In genomic region chr20:48751871-48752270, GRCh38 we compare ENCODE assay signal across 12 cellular contexts.
DNase-seq lines count a peak whose midpoint lies in the region; ATAC-seq, FAIRE-seq and TF ChIP-seq lines count a peak whose summit lies in the region.
"Had no signal": no experiment of that assay in that cellular context is flagged by ENCODE, and none has a peak within 500 bp of the region (broad histone marks: within the 10 kb centered on the region; RNA-seq: fewer than 3 reads in every experiment).

No MANE protein-coding gene starts in this region.

- no peak for TF ChIP-seq CTCF in liver (IDR thresholded peaks at IDR 0.05; ENCODE audit: low read depth, low read length, missing input control)
- TF ChIP-seq CTCF in HepG2 (CRISPR knock-in tag; IDR thresholded peaks at IDR 0.05) = no peak
- no peak for TF ChIP-seq CTCF in activated B cell treated with CpG ODN at 0.5 μM for 24 hours (IDR thresholded peaks at IDR 0.05)
- TF ChIP-seq CTCF in upper lobe of right lung (IDR thresholded peaks at IDR 0.05) = no peak

- ATAC-seq in HepG2 (no peak), activated B cell treated with CpG ODN at 0.5 μM for 24 hours (ENCODE audit: low read depth) (peak; percentile 74), upper lobe of right lung (no peak)

- peaks cover 0 to 2% (median 0%) of the 10 kb centered on the region in 4 donors for H3K36me3 ChIP-seq in liver (ENCODE audit: control insufficient read depth in 4 of 4, insufficient read depth in 3 of 4, low read depth in 1 of 4, low read length in 3 of 4)
- H3K36me3 ChIP-seq in HepG2 (replicated peaks in 1 of 2; ENCODE audit: control insufficient read depth in 1 of 2, insufficient read depth in 2 of 2, low read length in 2 of 2) = no peaks in the 10 kb centered on the region
- no peaks in the 10 kb centered on the region for H3K36me3 ChIP-seq in upper lobe of right lung

- peaks cover 0 to 4% (median 3%) of the 10 kb centered on the region in 4 donors for H3K9me3 ChIP-seq in liver (ENCODE audit: control insufficient read depth in 4 of 4, low read length in 3 of 4)
- H3K9me3 ChIP-seq in HepG2 (ENCODE audit: low read length) = no peaks in the 10 kb centered on the region
- H3K9me3 ChIP-seq in upper lobe of right lung = no peaks in the 10 kb centered on the region

- CTCF ChIA-PET in HepG2 (lab: Yijun Ruan, JAX; ENCODE audit: low intra/inter-chr PET ratio, low total read pairs) = no interaction called here
- CTCF ChIA-PET in activated B cell treated with CpG ODN at 0.5 μM for 24 hours (lab: Charles Lee) = interaction anchor here (0.6 to 1.0 kb wide), 2 partner anchors 30 to 58 kb away, joined by 3 read pairs; no protein-coding TSS in a partner anchor

- no peaks in the 10 kb centered on the region for H3K4me1 ChIP-seq in liver (ENCODE audit: control insufficient read depth in 4 of 4, insufficient read depth in 4 of 4, low read length in 3 of 4)
- H3K4me1 ChIP-seq in HepG2 (ENCODE audit: insufficient read depth, low read length) = peaks cover 4% of the 10 kb centered on the region
- peaks cover 23% of the 10 kb centered on the region for H3K4me1 ChIP-seq in upper lobe of right lung

- no TSS peak for BruUV-seq in HepG2 (replicated peaks; lab: Mats Ljungman, UMichigan)

- no peak for FAIRE-seq in HepG2 (lab: Jason Lieb, UNC)
- FAIRE-seq: H54 had no signal

- H3K4me3 ChIP-seq in liver (ENCODE audit: low read depth in 1 of 3, low read length in 3 of 3) (no peak overlapping the region), HepG2 (replicated peaks in 1 of 3; ENCODE audit: insufficient read depth in 1 of 3, low read depth in 2 of 3, low read length in 3 of 3) (no peak overlapping the region), upper lobe of right lung (no peak overlapping the region)

- H3K27me3 ChIP-seq in liver (ENCODE audit: control insufficient read depth in 4 of 4, insufficient read depth in 4 of 4, low read length in 3 of 4) = no peaks in the 10 kb centered on the region
- peaks cover 5 to 39% of the 10 kb centered on the region in 2 experiments; a peak in 3 of 5 replicates for H3K27me3 ChIP-seq in HepG2 (ENCODE audit: control insufficient read depth in 1 of 2, insufficient read depth in 2 of 2, low read length in 2 of 2)
- H3K27me3 ChIP-seq in upper lobe of right lung = no peaks in the 10 kb centered on the region

- H3K4me1 Mint-ChIP-seq in activated B cell treated with CpG ODN at 0.5 μM for 24 hours = peaks cover 91% of the 10 kb centered on the region
- peaks cover 2 to 97% of the 10 kb centered on the region in 2 donors for H3K4me1 Mint-ChIP-seq in immature natural killer cell

- TF ChIP-seq POLR2A in HepG2 (IDR thresholded peaks at IDR 0.05; ENCODE audit: insufficient read depth in 1 of 2, low read depth in 2 of 2, low read length in 2 of 2) = no peak

- H3K9me3 Mint-ChIP-seq in activated B cell treated with CpG ODN at 0.5 μM for 24 hours = peaks cover 6% of the 10 kb centered on the region
- H3K9me3 Mint-ChIP-seq in immature natural killer cell = no peaks in the 10 kb centered on the region

- TF ChIP-seq EP300 in HepG2 (IDR thresholded peaks at IDR 0.05; ENCODE audit: low read depth in 2 of 2, low read length in 2 of 2) (no peak), HepG2 (CRISPR knock-in tag; IDR thresholded peaks at IDR 0.05; ENCODE audit: borderline replicate concordance) (no peak)

- POLR2A ChIA-PET in HepG2 (lab: Yijun Ruan, JAX) = no interaction called here
- POLR2A ChIA-PET in activated B cell treated with CpG ODN at 0.5 μM for 24 hours (lab: Charles Lee) = interaction anchor here (1.2 to 2.6 kb wide), 8 partner anchors 9 to 66 kb away, joined by 3 to 12 read pairs (median 4); no protein-coding TSS in a partner anchor

- H3K9ac ChIP-seq in liver (ENCODE audit: low read depth in 1 of 2, low read length in 2 of 2) (no peak overlapping the region), HepG2 (ENCODE audit: insufficient read depth, low read depth, low read length) (no peak overlapping the region)

- H3K4me2 ChIP-seq in HepG2 (ENCODE audit: low read depth, low read length) = no peak overlapping the region

- no peak for TF ChIP-seq RAD21 in liver (IDR thresholded peaks at IDR 0.05)
- no peak for TF ChIP-seq RAD21 in HepG2 (CRISPR knock-in tag; IDR thresholded peaks at IDR 0.05)

- in situ Hi-C loops in HepG2 (cut with HindIII; ENCODE audit: extremely low pct_ligation_motif_present, low pct_unique_long_range_greater_than_20kb) = no loop called here

- 71% methylated on average over 4 of the region's 4 CpGs for WGBS in liver
- 10% methylated on average over 4 of the region's 4 CpGs for WGBS in HepG2 (ENCODE audit: low lambda C conversion rate)

- H3K27ac ChIP-seq in liver (ENCODE audit: low read depth in 1 of 2, low read length in 2 of 2) (peak overlapping the region; percentile 1 to 62), HepG2 (ENCODE audit: extremely low read length, insufficient read depth, low read length) (no peak overlapping the region), upper lobe of right lung (peak overlapping the region; percentile 38)
- H3K27ac ChIP-seq: epithelial cell of prostate had no signal

- intact Hi-C loops in HepG2 (cut with micrococcal nuclease; ENCODE audit: unreplicated experiment) (no loop called here), activated B cell treated with CpG ODN at 0.5 μM for 24 hours (cut with micrococcal nuclease) (loop anchor here (5.0 kb wide), 2 partner anchors 35 kb away; no protein-coding TSS in a partner anchor), upper lobe of right lung (cut with DNase I) (loop anchor here (10.0 kb wide), 1 partner anchor 73 kb away; the partner anchor contains the start of gene PREX1)

- H3K79me2 ChIP-seq in HepG2 (ENCODE audit: insufficient read depth, low read length) = no peaks in the 10 kb centered on the region

- H4K20me1 ChIP-seq in HepG2 (ENCODE audit: insufficient read depth, low read length) = no peaks in the 10 kb centered on the region; the same call in 1 of the 2 replicates

- H3K4me3 Mint-ChIP-seq in activated B cell treated with CpG ODN at 0.5 μM for 24 hours (peak overlapping the region; percentile 67), immature natural killer cell (peak overlapping the region; percentile 67 to 91 (median 76))

- DNase-seq in HepG2 (ENCODE audit: low spot score) (no peak), activated B cell treated with CpG ODN at 0.5 μM for 24 hours (no peak), immature natural killer cell (no peak), upper lobe of right lung (no peak), OCI-M2 (lab: John Stamatoyannopoulos, UW; ENCODE audit: unreplicated experiment) (no peak), cerebellar nuclear complex (lab: John Stamatoyannopoulos, UW) (no peak)
- DNase-seq in stimulated activated CD4-positive, alpha-beta T cell treated with anti-CD3 and anti-CD28 coated beads, Interleukin-4, amount 100 ng/mL, for 1 hour = no peak
- DNase-seq: activated CD4-positive, CD25-positive, alpha-beta regulatory T cell treated with anti-CD3 and anti-CD28 coated beads, Interleukin-2, amount 50 U/mL, for 72 hours; NCI-H2171 treated with DMSO at 0.1 percent for 48 hours had no signal

- H3K27ac Mint-ChIP-seq in activated B cell treated with CpG ODN at 0.5 μM for 24 hours (peak overlapping the region; percentile 88), immature natural killer cell (peak overlapping the region; percentile 92 to 98 (median 96))

- no peaks in the 10 kb centered on the region for H3K27me3 Mint-ChIP-seq in activated B cell treated with CpG ODN at 0.5 μM for 24 hours
- peaks cover 2 to 8% (median 4%) of the 10 kb centered on the region in 3 donors for H3K27me3 Mint-ChIP-seq in immature natural killer cell (ENCODE audit: low read depth in 3 of 3)

- H3K36me3 Mint-ChIP-seq in activated B cell treated with CpG ODN at 0.5 μM for 24 hours (ENCODE audit: low read depth) = peaks cover 24% of the 10 kb centered on the region
- peaks cover 15 to 26% (median 25%) of the 10 kb centered on the region in 3 donors for H3K36me3 Mint-ChIP-seq in immature natural killer cell

- no peak overlapping the region for H2AFZ ChIP-seq in HepG2 (ENCODE audit: low read length)

TF ChIP-seq in liver, 16 proteins besides CTCF, POLR2A, EP300 and RAD21 (continues in another document):
- no peak for TF ChIP-seq FOXA1 (IDR thresholded peaks at IDR 0.05)
- no peak for TF ChIP-seq ATF3 (IDR thresholded peaks at IDR 0.05)
- no peak for TF ChIP-seq YY1 (IDR thresholded peaks at IDR 0.05)
- TF ChIP-seq RXRA (IDR thresholded peaks at IDR 0.05) = no peak
- TF ChIP-seq FOXA2 (IDR thresholded peaks at IDR 0.05) = no peak
- TF ChIP-seq TAF1 (conservative IDR thresholded peaks at IDR 0.05) = no peak
- TF ChIP-seq SP1 (IDR thresholded peaks at IDR 0.05) = no peak
- no peak for TF ChIP-seq MAX (IDR thresholded peaks at IDR 0.05)
- TF ChIP-seq EGR1 (IDR thresholded peaks at IDR 0.05; ENCODE audit: low read depth in 2 of 2) = no peak
- TF ChIP-seq JUND (IDR thresholded peaks at IDR 0.05) = no peak

TF ChIP-seq in HepG2, 621 proteins besides CTCF, POLR2A, EP300 and RAD21:
- TF ChIP-seq ZFP37 (CRISPR knock-in tag; IDR thresholded peaks at IDR 0.05; ENCODE audit: borderline replicate concordance) (no peak), ZNF256 (CRISPR knock-in tag; conservative IDR thresholded peaks at IDR 0.05) (no peak), REPIN1 (CRISPR knock-in tag; IDR thresholded peaks at IDR 0.05; ENCODE audit: borderline replicate concordance, low read depth) (no peak), RARG (CRISPR knock-in tag; IDR thresholded peaks at IDR 0.05; ENCODE audit: low read depth) (no peak), JDP2 (CRISPR knock-in tag; IDR thresholded peaks at IDR 0.05; ENCODE audit: borderline replicate concordance) (no peak), ZNF101 (CRISPR knock-in tag; IDR thresholded peaks at IDR 0.05; ENCODE audit: borderline replicate concordance, low read depth) (no peak), HNRNPK (IDR thresholded peaks at IDR 0.05; ENCODE audit: low read depth, low read length, poor library complexity, severe bottlenecking) (no peak), ZNF562 (CRISPR knock-in tag; IDR thresholded peaks at IDR 0.05; ENCODE audit: borderline replicate concordance) (no peak), ISL2 (CRISPR knock-in tag; IDR thresholded peaks at IDR 0.05) (no peak), HOXD1 (CRISPR knock-in tag; IDR thresholded peaks at IDR 0.05) (no peak), SIX4 (CRISPR knock-in tag; IDR thresholded peaks at IDR 0.05) (no peak), SMC3 (IDR thresholded peaks at IDR 0.05; ENCODE audit: low read length) (no peak), BORCS8-MEF2B (CRISPR knock-in tag; IDR thresholded peaks at IDR 0.05) (no peak), NFKB2 (CRISPR knock-in tag; IDR thresholded peaks at IDR 0.05; ENCODE audit: borderline replicate concordance) (no peak), ZBTB42 (CRISPR knock-in tag; IDR thresholded peaks at IDR 0.05) (no peak), MED8 (CRISPR knock-in tag; IDR thresholded peaks at IDR 0.05; ENCODE audit: insufficient replicate concordance) (no peak), SOX13 (IDR thresholded peaks at IDR 0.05) (no peak), SOX13 (CRISPR knock-in tag; conservative IDR thresholded peaks at IDR 0.05 in 1 of 2, IDR thresholded peaks at IDR 0.05 in 1 of 2) (no peak)
